ENCODE assay signal across 8 cellular contexts in the genomic region with DNA sequence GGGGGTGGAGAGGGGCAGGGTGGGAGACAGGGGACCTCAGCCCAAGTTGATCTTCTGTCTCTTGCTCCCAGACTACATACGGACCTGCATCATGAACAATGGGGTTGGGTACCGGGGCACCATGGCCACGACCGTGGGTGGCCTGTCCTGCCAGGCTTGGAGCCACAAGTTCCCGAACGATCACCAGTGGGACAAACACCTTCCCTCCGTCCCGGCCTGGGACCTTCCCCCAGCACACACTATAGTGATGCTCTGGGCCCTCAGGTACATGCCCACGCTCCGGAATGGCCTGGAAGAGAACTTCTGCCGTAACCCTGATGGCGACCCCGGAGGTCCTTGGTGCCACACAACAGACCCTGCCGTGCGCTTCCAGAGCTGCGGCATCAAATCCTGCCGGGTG. TPM values are rescaled to one million over a fixed set of nuclear protein-coding genes. Genes with fewer than 3 reads are reported as not detected.
DNase-seq lines count a peak whose midpoint lies in the region; ATAC-seq and TF ChIP-seq lines count a peak whose summit lies in the region.
"Not testable (repeated sequence)": the region's sequence is repeated elsewhere in the genome, so short reads cannot be mapped to it uniquely, and the experiment has no call there.
"Had no signal": no experiment of that assay in that cellular context is flagged by ENCODE, and none has a peak within 500 bp of the region (broad histone marks: within the 10 kb centered on the region; RNA-seq: fewer than 3 reads in every experiment).

No MANE protein-coding gene starts in this region.

- POLR2A ChIA-PET in WTC11 (lab: Charles Lee); activated naive CD8-positive, alpha-beta T cell treated with anti-CD3 and anti-CD28 coated beads, Interleukin-2, amount 10 ng/mL, durations not matched to agents 7 days and 5 days (lab: Charles Lee): not testable (repeated sequence)

- not testable (repeated sequence) for H3K9ac ChIP-seq in neuronal stem cell (ENCODE audit: low read depth, low read length, poor library complexity)

- H3K4me3 Mint-ChIP-seq in WTC11 = peak overlapping the region; percentile 43; the same call in 1 of the 2 replicates
- H3K4me3 Mint-ChIP-seq in activated naive CD8-positive, alpha-beta T cell treated with anti-CD3 and anti-CD28 coated beads, Interleukin-2, amount 10 ng/mL, durations not matched to agents 7 days and 5 days = not testable (repeated sequence)

- H3K36me3 Mint-ChIP-seq in WTC11; activated naive CD8-positive, alpha-beta T cell treated with anti-CD3 and anti-CD28 coated beads, Interleukin-2, amount 10 ng/mL, durations not matched to agents 7 days and 5 days: not testable (repeated sequence)

- H3K4me1 Mint-ChIP-seq in WTC11; activated naive CD8-positive, alpha-beta T cell treated with anti-CD3 and anti-CD28 coated beads, Interleukin-2, amount 10 ng/mL, durations not matched to agents 7 days and 5 days: not testable (repeated sequence)

- WGBS in heart left ventricle, 4 donors = 77 to 100% (median 80%) methylated on average over 7 to 15 of the region's 17 CpGs; no CpG with 5 or more reads in 1 of the 4 donors
- WGBS in neuronal stem cell (ENCODE audit: extremely low coverage in 2 of 2, insufficient read length in 2 of 2, insufficient replicate concordance in 1 of 2), 2 donors = no CpG with 5 or more reads among the region's 17 CpGs
- WGBS in spleen, 5 donors = 88 to 100% (median 97%) methylated on average over 2 to 15 of the region's 17 CpGs; no CpG with 5 or more reads in 2 of the 5 donors

- H3K14ac ChIP-seq in neuronal stem cell (ENCODE audit: low read length) = not testable (repeated sequence)

- not testable (repeated sequence) for H3K27ac ChIP-seq in heart left ventricle; lower lobe of right lung; neuronal stem cell (replicated peaks; ENCODE audit: low read length); spleen

- not testable (repeated sequence) for H3K9me3 ChIP-seq in heart left ventricle; lower lobe of right lung; neuronal stem cell (replicated peaks in 1 of 2; ENCODE audit: control insufficient read depth in 2 of 2, insufficient read depth in 1 of 2, low read depth in 1 of 2, low read length in 2 of 2); spleen

- H4K8ac ChIP-seq in neuronal stem cell (ENCODE audit: low read depth, low read length) = not testable (repeated sequence)

- H3K23ac ChIP-seq in neuronal stem cell (ENCODE audit: low read depth, low read length, poor library complexity) = not testable (repeated sequence)

- peak overlapping the region; percentile 97 for H2AK5ac ChIP-seq in neuronal stem cell (ENCODE audit: low read depth, low read length)

- not testable (repeated sequence) for ATAC-seq in WTC11; activated naive CD8-positive, alpha-beta T cell treated with anti-CD3 and anti-CD28 coated beads, Interleukin-2, amount 10 ng/mL, durations not matched to agents 7 days and 5 days (ENCODE audit: low read depth); heart left ventricle; lower lobe of right lung

- not testable (repeated sequence) for H2BK5ac ChIP-seq in neuronal stem cell (ENCODE audit: low read length)

- not testable (repeated sequence) for H3K18ac ChIP-seq in neuronal stem cell (ENCODE audit: low read length)

- H3K4me1 ChIP-seq in heart left ventricle (peaks cover 6 to 40% (median 30%) of the 10 kb centered on the region in 12 donors), lower lobe of right lung (peaks cover 24% of the 10 kb centered on the region), neuronal stem cell (ENCODE audit: control insufficient read depth in 2 of 2, insufficient read depth in 1 of 2, low read depth in 1 of 2, low read length in 2 of 2) (peaks cover 10 to 15% of the 10 kb centered on the region in 2 donors), spleen (peaks cover 30 to 51% (median 36%) of the 10 kb centered on the region in 6 donors)

- H3K27me3 ChIP-seq in heart left ventricle = peaks cover 0 to 12% (median 2%) of the 10 kb centered on the region in 9 donors
- not testable (repeated sequence) for H3K27me3 ChIP-seq in lower lobe of right lung (ENCODE audit: low read depth); neuronal stem cell (ENCODE audit: control insufficient read depth in 3 of 3, insufficient read depth in 3 of 3, low read depth in 1 of 3, low read length in 3 of 3)
- H3K27me3 ChIP-seq in spleen (replicated peaks in 1 of 7) = peaks cover 0 to 16% (median 0%) of the 10 kb centered on the region in 7 donors

- H3K4me2 ChIP-seq in neuronal stem cell (ENCODE audit: insufficient read depth, low read length, poor library complexity, severe bottlenecking) = not testable (repeated sequence)

- intact Hi-C loops in heart left ventricle (cut with DNase I); lower lobe of right lung (cut with DNase I); spleen (cut with DNase I; ENCODE audit: low total_unique reads): not testable (repeated sequence)

- TF ChIP-seq POLR2A in heart left ventricle (IDR thresholded peaks at IDR 0.05); spleen (IDR thresholded peaks at IDR 0.05): not testable (repeated sequence)

- CTCF ChIA-PET in WTC11 (lab: Charles Lee) = not testable (repeated sequence)

- H4K91ac ChIP-seq in neuronal stem cell (ENCODE audit: low read depth, low read length, poor library complexity) = not testable (repeated sequence)

- H2AFZ ChIP-seq in neuronal stem cell (ENCODE audit: low read length) = not testable (repeated sequence)

- TF ChIP-seq CTCF in WTC11 (IDR thresholded peaks at IDR 0.05); heart left ventricle (IDR thresholded peaks at IDR 0.05); lower lobe of right lung (IDR thresholded peaks at IDR 0.05); spleen (IDR thresholded peaks at IDR 0.05 in 8 of 11, conservative IDR thresholded peaks at IDR 0.05 in 3 of 11): not testable (repeated sequence)

- peaks cover 15% of the 10 kb centered on the region for H3K27me3 Mint-ChIP-seq in WTC11 (ENCODE audit: low read depth)
- H3K27me3 Mint-ChIP-seq in activated naive CD8-positive, alpha-beta T cell treated with anti-CD3 and anti-CD28 coated beads, Interleukin-2, amount 10 ng/mL, durations not matched to agents 7 days and 5 days = not testable (repeated sequence)

- H2BK120ac ChIP-seq in neuronal stem cell (ENCODE audit: low read depth, low read length) = not testable (repeated sequence)

- not testable (repeated sequence) for H3K27ac Mint-ChIP-seq in WTC11; activated naive CD8-positive, alpha-beta T cell treated with anti-CD3 and anti-CD28 coated beads, Interleukin-2, amount 10 ng/mL, durations not matched to agents 7 days and 5 days

- H3K79me1 ChIP-seq in neuronal stem cell (ENCODE audit: low read depth, low read length) = peaks cover 15% of the 10 kb centered on the region

- not testable (repeated sequence) for H3K4ac ChIP-seq in neuronal stem cell (ENCODE audit: low read length)

- not testable (repeated sequence) for H3K36me3 ChIP-seq in heart left ventricle; lower lobe of right lung; neuronal stem cell (replicated peaks in 1 of 2; ENCODE audit: control insufficient read depth in 2 of 2, insufficient read depth in 2 of 2, low read length in 2 of 2)
- H3K36me3 ChIP-seq in spleen = peaks cover 0 to 14% (median 0%) of the 10 kb centered on the region in 6 donors

- H3K4me3 ChIP-seq in heart left ventricle; lower lobe of right lung; neuronal stem cell (ENCODE audit: low read length in 2 of 2); spleen: not testable (repeated sequence)

- H2BK12ac ChIP-seq in neuronal stem cell (ENCODE audit: low read length) = not testable (repeated sequence)

- not testable (repeated sequence) for DNase-seq in WTC11 (ENCODE audit: low spot score); neuronal stem cell (ENCODE audit: low spot score)
- peak; percentile 48 for DNase-seq in activated CD8-positive, alpha-beta memory T cell treated with anti-CD3 and anti-CD28 coated beads for 24 hours
- peak; percentile 26 for DNase-seq in activated naive CD8-positive, alpha-beta T cell treated with anti-CD3 and anti-CD28 coated beads, Interleukin-2, amount 10 ng/mL, durations not matched to agents 7 days and 5 days
- peak in 3 of 5 donors; percentile 5 to 14 (median 7) for DNase-seq in heart left ventricle
- peak; percentile 31 for DNase-seq in lower lobe of right lung
- DNase-seq in spleen = peak; percentile 60

- H2BK15ac ChIP-seq in neuronal stem cell (ENCODE audit: low read length) = not testable (repeated sequence)

- H3K9me3 Mint-ChIP-seq in WTC11; activated naive CD8-positive, alpha-beta T cell treated with anti-CD3 and anti-CD28 coated beads, Interleukin-2, amount 10 ng/mL, durations not matched to agents 7 days and 5 days: not testable (repeated sequence)

RNA-seq across cellular contexts. Expression of a gene that starts 20.0 kb away (rescaled TPM):
- total RNA-seq in WTC11 (2021) (1,028 to 1,267 TPM (median 1,197 TPM) in 3 replicates), heart left ventricle (1,000 to 10,000 TPM in 6 of 9 donors, 100 to 1,000 TPM in 1, not detected in 2; 364 to 3,776 (median 2,470) TPM), lower lobe of right lung (6,803 TPM), spleen (1,000 to 10,000 TPM in 4 of 7 donors, under 1 TPM in 3; under 0.01 to 8,075 (median 6,234) TPM)
- total RNA-seq in activated naive CD8-positive, alpha-beta T cell treated with anti-CD3 and anti-CD28 coated beads, Interleukin-2, amount 10 ng/mL, durations not matched to agents 7 days and 5 days = 1,000 to 10,000 TPM; 3,257 to 3,430 TPM
- polyA plus RNA-seq in heart left ventricle (not detected), spleen (not detected)
- 14.3 TPM for polyA plus RNA-seq in neuronal stem cell (2013, experiment 1 of 2)
- polyA plus RNA-seq in neuronal stem cell (2013, experiment 2 of 2) = 15.9 TPM
- total RNA-seq: H4 had no signal

RNA-seq across cellular contexts. Expression of a gene that starts 33.4 kb away (rescaled TPM):
- 17.5 to 18.3 TPM (median 17.9 TPM) in 3 replicates for total RNA-seq in WTC11 (2021)
- 10 to 100 TPM; 11.3 to 12.6 TPM for total RNA-seq in activated naive CD8-positive, alpha-beta T cell treated with anti-CD3 and anti-CD28 coated beads, Interleukin-2, amount 10 ng/mL, durations not matched to agents 7 days and 5 days
- total RNA-seq in heart left ventricle = 10 to 100 TPM in 8 of 9 donors, 1 to 10 TPM in 1; 4.7 to 18.2 (median 14.3) TPM
- 1 to 10 TPM; 4.4 to 4.8 TPM for polyA plus RNA-seq in heart left ventricle
- 35.3 TPM for total RNA-seq in lower lobe of right lung
- polyA plus RNA-seq in neuronal stem cell (2013, experiment 1 of 2) = 19.8 TPM
- polyA plus RNA-seq in neuronal stem cell (2013, experiment 2 of 2) = 20.3 TPM
- total RNA-seq in spleen = 10 to 100 TPM; 22.0 to 60.7 (median 33.7) TPM
- polyA plus RNA-seq in spleen = 1 to 10 TPM; 1.3 to 7.2 (median 2.9) TPM
